In genomic region chr12:123050331-123050809, GRCh38 we compare ENCODE assay signal across 8 cellular contexts.
DNase-seq lines count a peak whose midpoint lies in the region; ATAC-seq and TF ChIP-seq lines count a peak whose summit lies in the region.

No MANE protein-coding gene starts in this region.

- H3K9me3 ChIP-seq in SK-N-SH (no peaks in the 10 kb centered on the region), fibroblast of lung (ENCODE audit: control insufficient read depth, insufficient read depth, low read depth, low read length) (no peaks in the 10 kb centered on the region), colonic mucosa (no peaks in the 10 kb centered on the region), Peyer's patch (no peaks in the 10 kb centered on the region)

- H3K79me2 ChIP-seq in SK-N-SH (ENCODE audit: insufficient read depth) (no peaks in the 10 kb centered on the region; the same call in 1 of the 2 replicates), fibroblast of lung (ENCODE audit: control insufficient read depth, insufficient read depth, low read length) (no peaks in the 10 kb centered on the region)

- no peaks in the 10 kb centered on the region for H3K36me3 Mint-ChIP-seq in neural crest cell (ENCODE audit: low read depth)

- TF ChIP-seq CTCF in SK-N-SH (IDR thresholded peaks at IDR 0.05) = no peak
- no peak for TF ChIP-seq CTCF in fibroblast of lung (conservative IDR thresholded peaks at IDR 0.05 in 1 of 2, IDR thresholded peaks at IDR 0.05 in 1 of 2; ENCODE audit: low read depth in 1 of 2, low read length in 2 of 2)
- no peak for TF ChIP-seq CTCF in neural crest cell (conservative IDR thresholded peaks at IDR 0.05)
- TF ChIP-seq CTCF in colonic mucosa (IDR thresholded peaks at IDR 0.05) = no peak
- TF ChIP-seq CTCF in Peyer's patch (IDR thresholded peaks at IDR 0.05) = no peak

- no peaks in the 10 kb centered on the region for H3K27me3 ChIP-seq in SK-N-SH (ENCODE audit: insufficient read depth)
- H3K27me3 ChIP-seq in fibroblast of lung (ENCODE audit: control insufficient read depth, insufficient read depth, low read length) = no peaks in the 10 kb centered on the region
- no peaks in the 10 kb centered on the region for H3K27me3 ChIP-seq in colonic mucosa
- H3K27me3 ChIP-seq in Peyer's patch = no peaks in the 10 kb centered on the region

- H3K27ac Mint-ChIP-seq in neural crest cell (ENCODE audit: unreplicated experiment) = peak overlapping the region; percentile 21

- 0 out of 2 replicates have a peak overlapping the region, but pooled peaks have one; percentile 3 for H3K4me2 ChIP-seq in SK-N-SH
- peak overlapping the region; percentile 7 for H3K4me2 ChIP-seq in fibroblast of lung (ENCODE audit: extremely low read depth, insufficient read depth, low read length)

- TF ChIP-seq POLR2A in Peyer's patch (IDR thresholded peaks at IDR 0.05) = no peak

- H4K20me1 ChIP-seq in SK-N-SH (ENCODE audit: insufficient read depth) (peaks cover 3% of the 10 kb centered on the region; the same call in 1 of the 2 replicates), fibroblast of lung (ENCODE audit: control insufficient read depth, extremely low read depth, insufficient read depth, low read length) (no peaks in the 10 kb centered on the region)

- no peak overlapping the region for H3K9ac ChIP-seq in SK-N-SH
- no peak overlapping the region for H3K9ac ChIP-seq in fibroblast of lung (ENCODE audit: insufficient read depth, low read length)
- no peak overlapping the region for H3K9ac ChIP-seq in colonic mucosa (ENCODE audit: low read depth in 2 of 2, low read length in 2 of 2)

- peaks cover 14% of the 10 kb centered on the region for H3K4me1 Mint-ChIP-seq in neural crest cell

- no peaks in the 10 kb centered on the region for H3K9me2 ChIP-seq in SK-N-SH

- H3K4me1 ChIP-seq in SK-N-SH (ENCODE audit: control insufficient read depth in 1 of 2, insufficient read depth in 2 of 2, low read depth in 1 of 2, low read length in 1 of 2) (peaks cover 0 to 16% of the 10 kb centered on the region in 2 experiments; a peak in 1 of 4 replicates), fibroblast of lung (ENCODE audit: control insufficient read depth, extremely low read depth, insufficient read depth, low read length) (peaks cover 6% of the 10 kb centered on the region), colonic mucosa (no peaks in the 10 kb centered on the region), Peyer's patch (no peaks in the 10 kb centered on the region)

- no peaks in the 10 kb centered on the region for H3K27me3 Mint-ChIP-seq in neural crest cell (ENCODE audit: low read depth)

- POLR2A ChIA-PET in SK-N-SH (lab: Yijun Ruan, JAX) = no interaction called here

- WGBS in SK-N-SH (ENCODE audit: low lambda C conversion rate) = 77% methylated on average over 3 of the region's 5 CpGs

- H3K4me3 Mint-ChIP-seq in neural crest cell = no peak overlapping the region

- intact Hi-C loops in colonic mucosa (cut with DNase I) = no loop called here

- peak overlapping the region in 1 of 2 experiments; percentile 33; a peak in 2 of 4 replicates for H3K27ac ChIP-seq in SK-N-SH (ENCODE audit: low read depth in 2 of 2, low read length in 1 of 2)
- no peak overlapping the region for H3K27ac ChIP-seq in fibroblast of lung (ENCODE audit: insufficient read depth, low read length)
- H3K27ac ChIP-seq in colonic mucosa = no peak overlapping the region
- H3K27ac ChIP-seq in Peyer's patch = peak overlapping the region in 2 of 4 donors; percentile 33 to 40

- no peaks in the 10 kb centered on the region for H3K9me3 Mint-ChIP-seq in neural crest cell

- no peaks in the 10 kb centered on the region for H3K36me3 ChIP-seq in SK-N-SH (replicated peaks in 1 of 2; ENCODE audit: control insufficient read depth in 1 of 2, insufficient read depth in 2 of 2, low read length in 1 of 2)
- no peaks in the 10 kb centered on the region for H3K36me3 ChIP-seq in fibroblast of lung (ENCODE audit: control insufficient read depth, insufficient read depth, low read length)
- no peaks in the 10 kb centered on the region for H3K36me3 ChIP-seq in colonic mucosa
- H3K36me3 ChIP-seq in Peyer's patch = no peaks in the 10 kb centered on the region

- CTCF ChIA-PET in SK-N-SH (lab: Yijun Ruan, JAX) = no interaction called here

- H3K4me3 ChIP-seq in SK-N-SH (ENCODE audit: low read depth in 2 of 2, low read length in 1 of 2) (no peak overlapping the region), fibroblast of lung (replicated peaks in 1 of 4; ENCODE audit: control extremely low read depth in 1 of 4, insufficient read depth in 1 of 4, low read depth in 3 of 4, low read length in 4 of 4) (no peak overlapping the region), colonic mucosa (no peak overlapping the region), Peyer's patch (no peak overlapping the region)

- TF ChIP-seq EP300 in SK-N-SH (IDR thresholded peaks at IDR 0.05; ENCODE audit: borderline replicate concordance in 1 of 2, low read depth in 1 of 2, low read length in 1 of 2) = no peak

- no peak overlapping the region for H2AFZ ChIP-seq in SK-N-SH (ENCODE audit: low read depth)
- no peak overlapping the region for H2AFZ ChIP-seq in fibroblast of lung (ENCODE audit: low read length)

- TF ChIP-seq RAD21 in SK-N-SH (IDR thresholded peaks at IDR 0.05; ENCODE audit: low read length) = no peak

- DNase-seq in Daoy (ENCODE audit: low read depth) = peak; percentile 54
- DNase-seq in SK-N-SH = no peak
- DNase-seq in fibroblast of lung (ENCODE audit: low read depth in 2 of 2) = peak in 1 of 2 donors; percentile 70
- DNase-seq in neural crest cell (ENCODE audit: low read depth, low spot score) = no peak
- no peak for DNase-seq in colonic mucosa
- DNase-seq in MV-4-11 (lab: John Stamatoyannopoulos, UW) = no peak
- no peak for DNase-seq in Peyer's patch

- ATAC-seq in HG03457 (IDR thresholded peaks at IDR 0.05; ENCODE audit: unreplicated experiment) = no peak

- no peaks in the 10 kb centered on the region for H3F3A ChIP-seq in SK-N-SH (replicated peaks; ENCODE audit: insufficient read depth)

TF ChIP-seq in SK-N-SH, 30 proteins besides CTCF, POLR2A, EP300 and RAD21:
- TF ChIP-seq SMC3 (IDR thresholded peaks at IDR 0.05; ENCODE audit: low read depth, low read length) = no peak
- no peak for TF ChIP-seq GATA2 (CRISPR knock-in tag; IDR thresholded peaks at IDR 0.05)
- peak; percentile 33; the same call in 1 of the 2 replicates for TF ChIP-seq FOSL2 (IDR thresholded peaks at IDR 0.05; ENCODE audit: borderline replicate concordance, low read depth)
- no peak for TF ChIP-seq CHD2 (IDR thresholded peaks at IDR 0.05; ENCODE audit: low read length, partially characterized antibody)
- TF ChIP-seq YY1 (IDR thresholded peaks at IDR 0.05; ENCODE audit: low read depth) = no peak
- TF ChIP-seq SIN3A (IDR thresholded peaks at IDR 0.05; ENCODE audit: borderline replicate concordance, low read depth, low read length) = no peak
- TF ChIP-seq NFIC (IDR thresholded peaks at IDR 0.05; ENCODE audit: borderline replicate concordance) = no peak
- no peak for TF ChIP-seq JUND (IDR thresholded peaks at IDR 0.05)
